In the genomic region with DNA sequence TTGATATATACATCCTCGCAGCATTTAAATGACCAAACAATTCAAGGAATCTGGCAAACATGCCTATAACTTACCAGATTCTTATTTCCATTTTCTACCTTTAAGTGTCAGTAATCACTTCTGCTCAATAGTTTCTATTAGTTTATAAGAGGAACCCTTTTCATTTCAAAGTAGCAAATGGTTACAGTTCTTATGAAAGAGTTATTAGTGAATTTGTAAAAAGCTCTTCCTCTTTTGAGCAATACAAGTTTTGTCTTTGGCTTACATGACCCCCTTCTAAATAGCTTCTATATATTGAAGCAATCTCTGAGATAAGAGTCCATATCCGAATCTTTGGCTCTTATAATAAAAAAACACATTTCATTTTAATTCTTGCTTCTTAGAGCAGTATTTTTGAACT, we compare ENCODE assay signal across 24 cellular contexts.
"Had no signal": no experiment of that assay in that cellular context is flagged by ENCODE, and none has a peak within 500 bp of the region (broad histone marks: within the 10 kb centered on the region; RNA-seq: fewer than 3 reads in every experiment).

No MANE protein-coding gene starts in this region.

- H3K9me3 ChIP-seq: heart left ventricle, right lobe of liver, thoracic aorta, upper lobe of left lung had no signal

- H3K27ac ChIP-seq: coronary artery, heart left ventricle, parathyroid adenoma, right lobe of liver, skin epidermis, thoracic aorta, upper lobe of left lung, WERI-Rb-1 had no signal

- H3K4me3 Mint-ChIP-seq: activated CD4-positive, alpha-beta T cell treated with anti-CD3 and anti-CD28 coated beads, Interleukin-2, amount 10 ng/mL, durations not matched to agents 7 days and 5 days; activated CD8-positive, alpha-beta memory T cell treated with anti-CD3 and anti-CD28 coated beads, Interleukin-2, amount 10 ng/mL, durations not matched to agents 7 days and 5 days; activated CD8-positive, alpha-beta T cell treated with anti-CD3 and anti-CD28 coated beads for 36 hours; activated naive CD4-positive, alpha-beta T cell treated with anti-CD3 and anti-CD28 coated beads, Interleukin-2, amount 10 ng/mL, durations not matched to agents 7 days and 5 days; nephron progenitor cell; stimulated activated naive B cell treated with anti-CD40 and anti-IgM and Interleukin-4, amounts not matched to agents 10 μg/mL and 1 μg/mL and 100 μg/mL, for 72 hours had no signal

- H3K9ac ChIP-seq: parathyroid adenoma had no signal

- H3K27me3 Mint-ChIP-seq: activated CD4-positive, alpha-beta T cell treated with anti-CD3 and anti-CD28 coated beads, Interleukin-2, amount 10 ng/mL, durations not matched to agents 7 days and 5 days; activated CD8-positive, alpha-beta memory T cell treated with anti-CD3 and anti-CD28 coated beads, Interleukin-2, amount 10 ng/mL, durations not matched to agents 7 days and 5 days; activated CD8-positive, alpha-beta T cell treated with anti-CD3 and anti-CD28 coated beads for 36 hours; activated naive CD4-positive, alpha-beta T cell treated with anti-CD3 and anti-CD28 coated beads, Interleukin-2, amount 10 ng/mL, durations not matched to agents 7 days and 5 days; stimulated activated naive B cell treated with anti-CD40 and anti-IgM and Interleukin-4, amounts not matched to agents 10 μg/mL and 1 μg/mL and 100 μg/mL, for 72 hours had no signal

- H3K9me3 Mint-ChIP-seq: activated CD4-positive, alpha-beta T cell treated with anti-CD3 and anti-CD28 coated beads, Interleukin-2, amount 10 ng/mL, durations not matched to agents 7 days and 5 days; activated CD8-positive, alpha-beta T cell treated with anti-CD3 and anti-CD28 coated beads for 36 hours; activated naive CD4-positive, alpha-beta T cell treated with anti-CD3 and anti-CD28 coated beads, Interleukin-2, amount 10 ng/mL, durations not matched to agents 7 days and 5 days; nephron progenitor cell; stimulated activated naive B cell treated with anti-CD40 and anti-IgM and Interleukin-4, amounts not matched to agents 10 μg/mL and 1 μg/mL and 100 μg/mL, for 72 hours had no signal

- H2AFZ ChIP-seq: parathyroid adenoma had no signal

- H3K27ac Mint-ChIP-seq: activated CD4-positive, alpha-beta T cell treated with anti-CD3 and anti-CD28 coated beads, Interleukin-2, amount 10 ng/mL, durations not matched to agents 7 days and 5 days; activated CD8-positive, alpha-beta memory T cell treated with anti-CD3 and anti-CD28 coated beads, Interleukin-2, amount 10 ng/mL, durations not matched to agents 7 days and 5 days; activated CD8-positive, alpha-beta T cell treated with anti-CD3 and anti-CD28 coated beads for 36 hours; activated naive CD4-positive, alpha-beta T cell treated with anti-CD3 and anti-CD28 coated beads, Interleukin-2, amount 10 ng/mL, durations not matched to agents 7 days and 5 days; nephron progenitor cell; stimulated activated naive B cell treated with anti-CD40 and anti-IgM and Interleukin-4, amounts not matched to agents 10 μg/mL and 1 μg/mL and 100 μg/mL, for 72 hours had no signal

- H3K4me1 ChIP-seq: parathyroid adenoma had no signal

- H3K36me3 Mint-ChIP-seq: activated naive CD4-positive, alpha-beta T cell treated with anti-CD3 and anti-CD28 coated beads, Interleukin-2, amount 10 ng/mL, durations not matched to agents 7 days and 5 days had no signal

- ATAC-seq: activated CD8-positive, alpha-beta memory T cell treated with anti-CD3 and anti-CD28 coated beads, Interleukin-2, amount 10 ng/mL, durations not matched to agents 7 days and 5 days; activated CD8-positive, alpha-beta T cell treated with anti-CD3 and anti-CD28 coated beads for 36 hours; heart left ventricle; left cardiac atrium; right lobe of liver had no signal

- H3K27me3 ChIP-seq: heart left ventricle, right lobe of liver, upper lobe of left lung had no signal

- DNase-seq: activated CD4-positive, alpha-beta T cell treated with anti-CD3 and anti-CD28 coated beads, Interleukin-2, amount 10 ng/mL, durations not matched to agents 7 days and 5 days; activated CD4-positive, CD25-positive, alpha-beta regulatory T cell treated with anti-CD3 and anti-CD28 coated beads, Interleukin-2, amount 50 U/mL, for 72 hours; activated CD8-positive, alpha-beta memory T cell treated with anti-CD3 and anti-CD28 coated beads, Interleukin-2, amount 10 ng/mL, durations not matched to agents 7 days and 5 days; activated CD8-positive, alpha-beta T cell treated with anti-CD3 and anti-CD28 coated beads for 36 hours; activated effector memory CD4-positive, alpha-beta T cell treated with anti-CD3 and anti-CD28 coated beads, Interleukin-2, amount 50 U/mL, for 16 hours; activated naive CD4-positive, alpha-beta T cell treated with anti-CD3 and anti-CD28 coated beads, Interleukin-2, amount 10 ng/mL, durations not matched to agents 7 days and 5 days; activated T-cell treated with anti-CD3 and anti-CD28 coated beads for 4 hours; amygdala; cerebellar nuclear complex; heart left ventricle; islet precursor cell; left cardiac atrium; mesenchymal stem cell; nephron progenitor cell; nucleus accumbens; right lobe of liver; stimulated activated CD4-positive, alpha-beta T cell treated with anti-CD3 and anti-CD28 coated beads, Interleukin-1b, Interleukin-23, amount 100 ng/mL, for 48 hours; stimulated activated naive B cell treated with anti-CD40 and anti-IgM and Interleukin-4, amounts not matched to agents 10 μg/mL and 1 μg/mL and 100 μg/mL, for 72 hours; upper lobe of left lung; WERI-Rb-1 had no signal
